ENCODE assay signal across 20 cellular contexts in the genomic region with DNA sequence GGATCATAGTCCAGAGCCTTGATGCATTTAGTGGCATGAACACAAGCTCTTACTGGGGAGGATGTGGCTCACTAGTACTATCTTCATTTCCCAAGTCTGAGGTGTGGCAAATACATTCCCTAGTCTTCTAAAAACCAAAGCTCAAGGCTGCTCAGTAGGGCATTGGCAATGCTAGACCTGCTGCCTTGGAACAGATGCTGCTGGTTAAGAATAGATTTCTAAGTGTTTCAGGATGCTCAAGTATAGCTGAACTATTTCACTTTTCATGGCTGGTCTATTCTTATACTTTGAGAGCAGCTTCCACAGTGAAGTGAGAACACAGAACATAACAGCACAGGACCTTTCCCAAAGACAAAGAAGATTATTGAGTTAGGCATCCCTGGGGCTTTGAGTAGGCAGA.
"Had no signal": no experiment of that assay in that cellular context is flagged by ENCODE, and none has a peak within 500 bp of the region (broad histone marks: within the 10 kb centered on the region; RNA-seq: fewer than 3 reads in every experiment).

No MANE protein-coding gene starts in this region.

- ATAC-seq: activated naive CD4-positive, alpha-beta T cell treated with anti-CD3 and anti-CD28 coated beads, Interleukin-2, amount 50 U/mL, for 72 hours; esophagus mucosa; left ventricle myocardium superior; right cardiac atrium; stimulated activated naive CD8-positive, alpha-beta T cell treated with anti-CD3 and anti-CD28 coated beads, Interleukin-15, Interleukin-2, amounts not matched to agents 100 U/mL and 50 U/mL, for 24 hours had no signal

- DNase-seq: activated CD4-positive, alpha-beta memory T cell treated with anti-CD3 and anti-CD28 coated beads, Interleukin-2, amount 10 ng/mL, durations not matched to agents 7 days and 5 days; activated CD4-positive, alpha-beta T cell treated with anti-CD3 and anti-CD28 coated beads for 4 hours; activated gamma-delta T cell; activated T-cell treated with anti-CD3 and anti-CD28 coated beads, Interleukin-2, amount 50 U/mL, for 48 hours; hypothalamus; kidney glomerular epithelial cell; left ventricle myocardium superior; mesenchymal stem cell; nephron progenitor cell; right cardiac atrium; stimulated activated naive CD8-positive, alpha-beta T cell treated with anti-CD3 and anti-CD28 coated beads, Interleukin-15, Interleukin-2, amounts not matched to agents 100 U/mL and 50 U/mL, for 24 hours; upper lobe of left lung had no signal

- H3K4me3 ChIP-seq: coronary artery, prostate gland, smooth muscle cell, suprapubic skin, upper lobe of left lung had no signal

- H3K4me1 Mint-ChIP-seq: central memory CD8-positive, alpha-beta T cell had no signal

- H3K27me3 ChIP-seq: suprapubic skin, upper lobe of left lung had no signal

- H3K4me3 Mint-ChIP-seq: activated CD4-positive, alpha-beta memory T cell treated with anti-CD3 and anti-CD28 coated beads, Interleukin-2, amount 10 ng/mL, durations not matched to agents 7 days and 5 days; brain; central memory CD8-positive, alpha-beta T cell; nephron progenitor cell had no signal

- H3K4me1 ChIP-seq: prostate gland had no signal

- H3K4me2 ChIP-seq: smooth muscle cell had no signal

- H3K9me3 Mint-ChIP-seq: activated CD4-positive, alpha-beta memory T cell treated with anti-CD3 and anti-CD28 coated beads, Interleukin-2, amount 10 ng/mL, durations not matched to agents 7 days and 5 days; activated naive CD4-positive, alpha-beta T cell treated with anti-CD3 and anti-CD28 coated beads, Interleukin-2, amount 50 U/mL, for 72 hours; brain; central memory CD8-positive, alpha-beta T cell; nephron progenitor cell had no signal

- H3K27me3 Mint-ChIP-seq: activated CD4-positive, alpha-beta memory T cell treated with anti-CD3 and anti-CD28 coated beads, Interleukin-2, amount 10 ng/mL, durations not matched to agents 7 days and 5 days; brain; central memory CD8-positive, alpha-beta T cell had no signal

- H3K27ac Mint-ChIP-seq: activated CD4-positive, alpha-beta memory T cell treated with anti-CD3 and anti-CD28 coated beads, Interleukin-2, amount 10 ng/mL, durations not matched to agents 7 days and 5 days; brain; nephron progenitor cell had no signal

- H3K36me3 ChIP-seq: prostate gland, suprapubic skin, upper lobe of left lung had no signal

- H3K36me3 Mint-ChIP-seq: activated naive CD4-positive, alpha-beta T cell treated with anti-CD3 and anti-CD28 coated beads, Interleukin-2, amount 50 U/mL, for 72 hours; brain had no signal

- H3K27ac ChIP-seq: coronary artery, prostate gland, suprapubic skin, upper lobe of left lung had no signal

- H3K9me3 ChIP-seq: prostate gland, suprapubic skin, upper lobe of left lung had no signal
